ENCODE assay signal across 34 cellular contexts in genomic region chr1:46552357-46553237, GRCh38. TPM values are rescaled to one million over a fixed set of nuclear protein-coding genes. Genes with fewer than 3 reads are reported as not detected.
"Had no signal": no experiment of that assay in that cellular context is flagged by ENCODE, and none has a peak within 500 bp of the region (broad histone marks: within the 10 kb centered on the region; RNA-seq: fewer than 3 reads in every experiment).

No MANE protein-coding gene starts in this region.

- H3K36me3 Mint-ChIP-seq: mesothelial cell of epicardium, T-cell, WTC11 had no signal

- H2AFZ ChIP-seq: parathyroid adenoma had no signal

- H3K27me3 Mint-ChIP-seq: activated CD4-positive, alpha-beta T cell treated with anti-CD3 and anti-CD28 coated beads for 36 hours; T-cell had no signal

- H3K4me1 Mint-ChIP-seq: mesothelial cell of epicardium had no signal

- H3K4me1 ChIP-seq: parathyroid adenoma, testis, vagina had no signal

- H3K36me3 ChIP-seq: brain microvascular endothelial cell had no signal

- H3K27ac ChIP-seq: brain microvascular endothelial cell, parathyroid adenoma, testis, vagina had no signal

- H3K9me3 Mint-ChIP-seq: activated naive CD8-positive, alpha-beta T cell treated with anti-CD3 and anti-CD28 coated beads, Interleukin-2, amount 50 U/mL, for 24 hours; activated T-cell treated with anti-CD3 and anti-CD28 coated beads, Interleukin-2, amount 50 U/mL, for 4 hours; activated T-helper 2 cell treated with anti-CD3 and anti-CD28 coated beads, Interferon-gamma antibody, Interleukin-2, Interleukin-4, amounts not matched to agents 10 μg/mL and 5 μg/mL and 100 μg/mL, durations not matched to agents 14 hours and 24 hours and 36 hours; mesothelial cell of epicardium; naive thymus-derived CD8-positive, alpha-beta T cell; T-cell; WTC11 had no signal

- H3K4me3 Mint-ChIP-seq: activated CD4-positive, alpha-beta T cell treated with anti-CD3 and anti-CD28 coated beads for 36 hours; activated naive CD8-positive, alpha-beta T cell treated with anti-CD3 and anti-CD28 coated beads, Interleukin-2, amount 50 U/mL, for 24 hours; activated T-cell treated with anti-CD3 and anti-CD28 coated beads, Interleukin-2, amount 50 U/mL, for 4 hours; mesothelial cell of epicardium; naive thymus-derived CD8-positive, alpha-beta T cell; T-cell; WTC11 had no signal

- ATAC-seq: activated CD4-positive, alpha-beta T cell treated with anti-CD3 and anti-CD28 coated beads for 36 hours; activated naive CD8-positive, alpha-beta T cell treated with anti-CD3 and anti-CD28 coated beads, Interleukin-2, amount 50 U/mL, for 24 hours; activated T-cell treated with anti-CD3 and anti-CD28 coated beads, Interleukin-2, amount 50 U/mL, for 4 hours; esophagus mucosa; left ventricle myocardium superior; naive thymus-derived CD8-positive, alpha-beta T cell; sciatic nerve; T-cell; WTC11 had no signal

- H3K9me3 ChIP-seq: testis, vagina had no signal

- H3K27ac Mint-ChIP-seq: activated CD4-positive, alpha-beta T cell treated with anti-CD3 and anti-CD28 coated beads for 36 hours; activated naive CD8-positive, alpha-beta T cell treated with anti-CD3 and anti-CD28 coated beads, Interleukin-2, amount 50 U/mL, for 24 hours; activated T-helper 2 cell treated with anti-CD3 and anti-CD28 coated beads, Interferon-gamma antibody, Interleukin-2, Interleukin-4, amounts not matched to agents 10 μg/mL and 5 μg/mL and 100 μg/mL, durations not matched to agents 14 hours and 24 hours and 36 hours; mesothelial cell of epicardium; T-cell; WTC11 had no signal

- H3K27me3 ChIP-seq: brain microvascular endothelial cell, testis, vagina had no signal

- FAIRE-seq: colon, endothelial cell of umbilical vein, frontal cortex, small intestine had no signal

- H3K9ac ChIP-seq: parathyroid adenoma had no signal

- H3K79me2 ChIP-seq: parathyroid adenoma had no signal

- DNase-seq: activated CD4-positive, alpha-beta T cell treated with anti-CD3 and anti-CD28 coated beads for 36 hours; activated CD4-positive, alpha-beta T cell treated with anti-CD3 and anti-CD28 coated beads, Interleukin-2, amount 50 U/mL, for 48 hours; activated CD8-positive, alpha-beta memory T cell treated with anti-CD3 and anti-CD28 coated beads, Interleukin-2, amount 50 U/mL, for 48 hours; activated naive CD4-positive, alpha-beta T cell; activated naive CD8-positive, alpha-beta T cell treated with anti-CD3 and anti-CD28 coated beads, Interleukin-2, amount 50 U/mL, for 24 hours; activated T-cell treated with anti-CD3 and anti-CD28 coated beads, Interleukin-2, amount 50 U/mL, for 4 hours; brain microvascular endothelial cell; caudate nucleus; effector memory CD4-positive, alpha-beta T cell; head of caudate nucleus; hypothalamus; left ventricle myocardium superior; mammary epithelial cell; naive thymus-derived CD8-positive, alpha-beta T cell; small intestine; stimulated activated CD4-positive, alpha-beta T cell treated with anti-CD3 and anti-CD28 coated beads, Interleukin-15, amount 100 ng/mL, for 24 hours; stimulated activated CD8-positive, alpha-beta memory T cell treated with anti-CD3 and anti-CD28 coated beads, Interleukin-4, amount 100 ng/mL, for 48 hours; stimulated activated naive CD4-positive, alpha-beta T cell; T-cell; testis; trophoblast cell had no signal

- H3K4me3 ChIP-seq: testis, vagina had no signal

RNA-seq across cellular contexts. Expression of gene KNCN, which starts 1.1 kb away (rescaled TPM):
- total RNA-seq: activated CD4-positive, alpha-beta T cell treated with anti-CD3 and anti-CD28 coated beads for 36 hours; activated CD8-positive, alpha-beta memory T cell treated with anti-CD3 and anti-CD28 coated beads for 36 hours; activated T-cell treated with anti-CD3 and anti-CD28 coated beads, Interleukin-2, amount 50 U/mL, for 4 hours; activated T-helper 2 cell treated with anti-CD3 and anti-CD28 coated beads, Interferon-gamma antibody, Interleukin-2, Interleukin-4, amounts not matched to agents 10 μg/mL and 5 μg/mL and 100 μg/mL, durations not matched to agents 14 hours and 24 hours and 36 hours; aorta; dermis microvascular lymphatic vessel endothelial cell; endothelial cell of umbilical vein; esophagus mucosa; left ventricle myocardium superior; mammary epithelial cell; mesothelial cell of epicardium; naive thymus-derived CD8-positive, alpha-beta T cell; sciatic nerve; vagina; WTC11 had no signal
- polyA plus RNA-seq: endothelial cell of umbilical vein; mammary epithelial cell; naive thymus-derived CD8-positive, alpha-beta T cell; small intestine had no signal
